Comparison of ENCODE assay signal across 1 cellular context in genomic region chr2:174535757-174536703, GRCh38.
TF ChIP-seq lines count a peak whose summit lies in the region.

No MANE protein-coding gene starts in this region.

TF ChIP-seq in GM12878, 131 proteins besides CTCF, POLR2A, EP300 and RAD21:
- no peak for TF ChIP-seq USF1 (IDR thresholded peaks at IDR 0.05; ENCODE audit: borderline replicate concordance, extremely low read length, insufficient read depth, low read depth, low read length)
- TF ChIP-seq SUZ12 (IDR thresholded peaks at IDR 0.05; ENCODE audit: unreplicated experiment): no peak
- no peak for TF ChIP-seq FOS (IDR thresholded peaks at IDR 0.05; ENCODE audit: borderline replicate concordance, extremely low read depth, insufficient read length)
- no peak for TF ChIP-seq EED (IDR thresholded peaks at IDR 0.05; ENCODE audit: low read depth)
